Comparison of ENCODE assay signal across 20 cellular contexts in genomic region chr13:21933001-21933400, GRCh38.
"Had no signal": no experiment of that assay in that cellular context is flagged by ENCODE, and none has a peak within 500 bp of the region (broad histone marks: within the 10 kb centered on the region; RNA-seq: fewer than 3 reads in every experiment).

No MANE protein-coding gene starts in this region.

- FAIRE-seq: colon, endometrium, TTC549 had no signal

- DNase-seq: activated B cell treated with CpG ODN at 0.5 μM for 24 hours; activated CD4-positive, alpha-beta T cell treated with anti-CD3 and anti-CD28 coated beads for 48 hours; activated CD8-positive, alpha-beta memory T cell treated with anti-CD3 and anti-CD28 coated beads, Interleukin-2, amount 50 U/mL, for 4 hours; activated CD8-positive, alpha-beta T cell treated with anti-CD3 and anti-CD28 coated beads, Interleukin-2, amount 10 ng/mL, durations not matched to agents 7 days and 5 days; activated effector memory CD4-positive, alpha-beta T cell treated with anti-CD3 and anti-CD28 coated beads, Interleukin-2, amount 50 U/mL, for 16 hours; activated T-cell treated with anti-CD3 and anti-CD28 coated beads, Interleukin-2, amount 50 U/mL, for 48 hours; mesendoderm; nucleus accumbens; stimulated activated CD4-positive, alpha-beta T cell treated with anti-CD3 and anti-CD28 coated beads, Interleukin-4, amount 100 ng/mL, for 4 hours; stimulated activated naive CD8-positive, alpha-beta T cell treated with anti-CD3 and anti-CD28 coated beads, Interleukin-15, Interleukin-2, amounts not matched to agents 100 U/mL and 50 U/mL, for 24 hours had no signal

- H3K4me1 ChIP-seq: esophagus muscularis mucosa, right atrium auricular region had no signal

- H3K27me3 Mint-ChIP-seq: activated B cell treated with CpG ODN at 0.5 μM for 24 hours; activated naive CD4-positive, alpha-beta T cell treated with anti-CD3 and anti-CD28 coated beads, Interleukin-2, amount 50 U/mL, for 24 hours had no signal

- H3K9me3 ChIP-seq: esophagus muscularis mucosa, right atrium auricular region had no signal

- H3K36me3 Mint-ChIP-seq: activated naive CD4-positive, alpha-beta T cell treated with anti-CD3 and anti-CD28 coated beads, Interleukin-2, amount 50 U/mL, for 24 hours; type B pancreatic cell had no signal

- H3K27ac Mint-ChIP-seq: activated B cell treated with CpG ODN at 0.5 μM for 24 hours; activated CD8-positive, alpha-beta T cell treated with anti-CD3 and anti-CD28 coated beads, Interleukin-2, amount 10 ng/mL, durations not matched to agents 7 days and 5 days; activated naive CD4-positive, alpha-beta T cell treated with anti-CD3 and anti-CD28 coated beads, Interleukin-2, amount 50 U/mL, for 24 hours; nephron; progenitor cell of endocrine pancreas; type B pancreatic cell had no signal

- H3K9me3 Mint-ChIP-seq: activated B cell treated with CpG ODN at 0.5 μM for 24 hours; activated naive CD4-positive, alpha-beta T cell treated with anti-CD3 and anti-CD28 coated beads, Interleukin-2, amount 50 U/mL, for 24 hours; nephron had no signal

- H3K4me3 Mint-ChIP-seq: activated B cell treated with CpG ODN at 0.5 μM for 24 hours; activated CD8-positive, alpha-beta T cell treated with anti-CD3 and anti-CD28 coated beads, Interleukin-2, amount 10 ng/mL, durations not matched to agents 7 days and 5 days; activated naive CD4-positive, alpha-beta T cell treated with anti-CD3 and anti-CD28 coated beads, Interleukin-2, amount 50 U/mL, for 24 hours; nephron; type B pancreatic cell had no signal

- H3K27ac ChIP-seq: esophagus muscularis mucosa, right atrium auricular region, skin epidermis had no signal

- H3K27me3 ChIP-seq: esophagus muscularis mucosa, right atrium auricular region had no signal

- H3K4me1 Mint-ChIP-seq: activated B cell treated with CpG ODN at 0.5 μM for 24 hours; activated naive CD4-positive, alpha-beta T cell treated with anti-CD3 and anti-CD28 coated beads, Interleukin-2, amount 50 U/mL, for 24 hours had no signal

- H3K36me3 ChIP-seq: esophagus muscularis mucosa, right atrium auricular region had no signal

- H3K4me3 ChIP-seq: esophagus muscularis mucosa, right atrium auricular region, skin epidermis had no signal
